ENCODE assay signal across 1 cellular context in the genomic region with DNA sequence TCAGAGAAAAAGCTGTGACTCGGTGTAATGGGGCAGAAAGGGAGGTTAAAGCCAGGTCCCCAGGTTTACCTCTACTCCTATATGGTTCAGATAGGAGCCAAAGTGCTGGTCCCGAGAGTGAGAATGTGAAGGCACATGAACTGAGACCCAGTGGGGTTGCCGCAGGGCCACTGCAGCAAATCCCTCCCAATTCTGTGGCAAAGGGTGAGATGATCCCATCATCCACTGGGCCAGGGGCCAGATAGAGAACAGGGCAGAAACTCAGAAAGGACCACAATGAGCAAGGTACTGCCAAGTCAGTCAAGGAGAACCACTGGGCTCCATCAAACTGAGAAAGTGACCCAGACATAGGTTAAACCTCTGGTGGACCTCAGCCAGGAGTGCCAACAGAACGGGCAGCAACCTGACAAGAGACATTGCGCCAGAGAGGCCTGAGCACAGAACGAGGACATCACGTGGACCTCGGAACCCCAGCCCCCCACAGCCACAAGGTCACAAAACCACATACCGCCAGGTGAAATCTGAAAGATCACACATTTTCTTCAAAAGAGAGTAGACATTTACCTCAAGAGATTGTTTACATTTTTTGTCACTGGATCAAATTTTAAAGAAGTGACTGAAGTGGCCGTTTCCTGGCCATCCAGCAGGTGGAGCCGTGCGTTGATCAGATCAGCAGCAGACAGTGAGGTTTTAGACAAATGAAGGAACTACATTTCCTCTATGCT.
TF ChIP-seq lines count a peak whose summit lies in the region.

No MANE protein-coding gene starts in this region.

TF ChIP-seq in HepG2, 621 proteins besides CTCF, POLR2A, EP300 and RAD21 (continued from another document and continues in another):
- TF ChIP-seq, protein P1, sequence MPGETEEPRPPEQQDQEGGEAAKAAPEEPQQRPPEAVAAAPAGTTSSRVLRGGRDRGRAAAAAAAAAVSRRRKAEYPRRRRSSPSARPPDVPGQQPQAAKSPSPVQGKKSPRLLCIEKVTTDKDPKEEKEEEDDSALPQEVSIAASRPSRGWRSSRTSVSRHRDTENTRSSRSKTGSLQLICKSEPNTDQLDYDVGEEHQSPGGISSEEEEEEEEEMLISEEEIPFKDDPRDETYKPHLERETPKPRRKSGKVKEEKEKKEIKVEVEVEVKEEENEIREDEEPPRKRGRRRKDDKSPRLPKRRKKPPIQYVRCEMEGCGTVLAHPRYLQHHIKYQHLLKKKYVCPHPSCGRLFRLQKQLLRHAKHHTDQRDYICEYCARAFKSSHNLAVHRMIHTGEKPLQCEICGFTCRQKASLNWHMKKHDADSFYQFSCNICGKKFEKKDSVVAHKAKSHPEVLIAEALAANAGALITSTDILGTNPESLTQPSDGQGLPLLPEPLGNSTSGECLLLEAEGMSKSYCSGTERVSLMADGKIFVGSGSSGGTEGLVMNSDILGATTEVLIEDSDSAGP (CRISPR knock-in tag; IDR thresholded peaks at IDR 0.05; ENCODE audit: borderline replicate concordance) = no peak
- TF ChIP-seq, protein P2, sequence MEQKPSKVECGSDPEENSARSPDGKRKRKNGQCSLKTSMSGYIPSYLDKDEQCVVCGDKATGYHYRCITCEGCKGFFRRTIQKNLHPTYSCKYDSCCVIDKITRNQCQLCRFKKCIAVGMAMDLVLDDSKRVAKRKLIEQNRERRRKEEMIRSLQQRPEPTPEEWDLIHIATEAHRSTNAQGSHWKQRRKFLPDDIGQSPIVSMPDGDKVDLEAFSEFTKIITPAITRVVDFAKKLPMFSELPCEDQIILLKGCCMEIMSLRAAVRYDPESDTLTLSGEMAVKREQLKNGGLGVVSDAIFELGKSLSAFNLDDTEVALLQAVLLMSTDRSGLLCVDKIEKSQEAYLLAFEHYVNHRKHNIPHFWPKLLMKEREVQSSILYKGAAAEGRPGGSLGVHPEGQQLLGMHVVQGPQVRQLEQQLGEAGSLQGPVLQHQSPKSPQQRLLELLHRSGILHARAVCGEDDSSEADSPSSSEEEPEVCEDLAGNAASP (CRISPR knock-in tag; IDR thresholded peaks at IDR 0.05; ENCODE audit: borderline replicate concordance) = no peak
- TF ChIP-seq, protein P3, sequence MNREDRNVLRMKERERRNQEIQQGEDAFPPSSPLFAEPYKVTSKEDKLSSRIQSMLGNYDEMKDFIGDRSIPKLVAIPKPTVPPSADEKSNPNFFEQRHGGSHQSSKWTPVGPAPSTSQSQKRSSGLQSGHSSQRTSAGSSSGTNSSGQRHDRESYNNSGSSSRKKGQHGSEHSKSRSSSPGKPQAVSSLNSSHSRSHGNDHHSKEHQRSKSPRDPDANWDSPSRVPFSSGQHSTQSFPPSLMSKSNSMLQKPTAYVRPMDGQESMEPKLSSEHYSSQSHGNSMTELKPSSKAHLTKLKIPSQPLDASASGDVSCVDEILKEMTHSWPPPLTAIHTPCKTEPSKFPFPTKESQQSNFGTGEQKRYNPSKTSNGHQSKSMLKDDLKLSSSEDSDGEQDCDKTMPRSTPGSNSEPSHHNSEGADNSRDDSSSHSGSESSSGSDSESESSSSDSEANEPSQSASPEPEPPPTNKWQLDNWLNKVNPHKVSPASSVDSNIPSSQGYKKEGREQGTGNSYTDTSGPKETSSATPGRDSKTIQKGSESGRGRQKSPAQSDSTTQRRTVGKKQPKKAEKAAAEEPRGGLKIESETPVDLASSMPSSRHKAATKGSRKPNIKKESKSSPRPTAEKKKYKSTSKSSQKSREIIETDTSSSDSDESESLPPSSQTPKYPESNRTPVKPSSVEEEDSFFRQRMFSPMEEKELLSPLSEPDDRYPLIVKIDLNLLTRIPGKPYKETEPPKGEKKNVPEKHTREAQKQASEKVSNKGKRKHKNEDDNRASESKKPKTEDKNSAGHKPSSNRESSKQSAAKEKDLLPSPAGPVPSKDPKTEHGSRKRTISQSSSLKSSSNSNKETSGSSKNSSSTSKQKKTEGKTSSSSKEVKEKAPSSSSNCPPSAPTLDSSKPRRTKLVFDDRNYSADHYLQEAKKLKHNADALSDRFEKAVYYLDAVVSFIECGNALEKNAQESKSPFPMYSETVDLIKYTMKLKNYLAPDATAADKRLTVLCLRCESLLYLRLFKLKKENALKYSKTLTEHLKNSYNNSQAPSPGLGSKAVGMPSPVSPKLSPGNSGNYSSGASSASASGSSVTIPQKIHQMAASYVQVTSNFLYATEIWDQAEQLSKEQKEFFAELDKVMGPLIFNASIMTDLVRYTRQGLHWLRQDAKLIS (CRISPR knock-in tag; IDR thresholded peaks at IDR 0.05) = no peak
- peak; percentile 51; the same call in 1 of the 2 replicates for TF ChIP-seq SPEN (CRISPR knock-in tag; IDR thresholded peaks at IDR 0.05; ENCODE audit: low read depth)
- no peak for TF ChIP-seq ZNF569 (CRISPR knock-in tag; IDR thresholded peaks at IDR 0.05; ENCODE audit: borderline replicate concordance)
- TF ChIP-seq, protein P4, sequence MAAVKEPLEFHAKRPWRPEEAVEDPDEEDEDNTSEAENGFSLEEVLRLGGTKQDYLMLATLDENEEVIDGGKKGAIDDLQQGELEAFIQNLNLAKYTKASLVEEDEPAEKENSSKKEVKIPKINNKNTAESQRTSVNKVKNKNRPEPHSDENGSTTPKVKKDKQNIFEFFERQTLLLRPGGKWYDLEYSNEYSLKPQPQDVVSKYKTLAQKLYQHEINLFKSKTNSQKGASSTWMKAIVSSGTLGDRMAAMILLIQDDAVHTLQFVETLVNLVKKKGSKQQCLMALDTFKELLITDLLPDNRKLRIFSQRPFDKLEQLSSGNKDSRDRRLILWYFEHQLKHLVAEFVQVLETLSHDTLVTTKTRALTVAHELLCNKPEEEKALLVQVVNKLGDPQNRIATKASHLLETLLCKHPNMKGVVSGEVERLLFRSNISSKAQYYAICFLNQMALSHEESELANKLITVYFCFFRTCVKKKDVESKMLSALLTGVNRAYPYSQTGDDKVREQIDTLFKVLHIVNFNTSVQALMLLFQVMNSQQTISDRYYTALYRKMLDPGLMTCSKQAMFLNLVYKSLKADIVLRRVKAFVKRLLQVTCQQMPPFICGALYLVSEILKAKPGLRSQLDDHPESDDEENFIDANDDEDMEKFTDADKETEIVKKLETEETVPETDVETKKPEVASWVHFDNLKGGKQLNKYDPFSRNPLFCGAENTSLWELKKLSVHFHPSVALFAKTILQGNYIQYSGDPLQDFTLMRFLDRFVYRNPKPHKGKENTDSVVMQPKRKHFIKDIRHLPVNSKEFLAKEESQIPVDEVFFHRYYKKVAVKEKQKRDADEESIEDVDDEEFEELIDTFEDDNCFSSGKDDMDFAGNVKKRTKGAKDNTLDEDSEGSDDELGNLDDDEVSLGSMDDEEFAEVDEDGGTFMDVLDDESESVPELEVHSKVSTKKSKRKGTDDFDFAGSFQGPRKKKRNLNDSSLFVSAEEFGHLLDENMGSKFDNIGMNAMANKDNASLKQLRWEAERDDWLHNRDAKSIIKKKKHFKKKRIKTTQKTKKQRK (IDR thresholded peaks at IDR 0.05; ENCODE audit: low read length) = no peak
- TF ChIP-seq MBNL3 (CRISPR knock-in tag; conservative IDR thresholded peaks at IDR 0.05) = no peak
- TF ChIP-seq ZNF12 (CRISPR knock-in tag; IDR thresholded peaks at IDR 0.05) = 0 out of 2 replicates have a peak, but pooled peaks have one; percentile 8
- TF ChIP-seq, protein P5, sequence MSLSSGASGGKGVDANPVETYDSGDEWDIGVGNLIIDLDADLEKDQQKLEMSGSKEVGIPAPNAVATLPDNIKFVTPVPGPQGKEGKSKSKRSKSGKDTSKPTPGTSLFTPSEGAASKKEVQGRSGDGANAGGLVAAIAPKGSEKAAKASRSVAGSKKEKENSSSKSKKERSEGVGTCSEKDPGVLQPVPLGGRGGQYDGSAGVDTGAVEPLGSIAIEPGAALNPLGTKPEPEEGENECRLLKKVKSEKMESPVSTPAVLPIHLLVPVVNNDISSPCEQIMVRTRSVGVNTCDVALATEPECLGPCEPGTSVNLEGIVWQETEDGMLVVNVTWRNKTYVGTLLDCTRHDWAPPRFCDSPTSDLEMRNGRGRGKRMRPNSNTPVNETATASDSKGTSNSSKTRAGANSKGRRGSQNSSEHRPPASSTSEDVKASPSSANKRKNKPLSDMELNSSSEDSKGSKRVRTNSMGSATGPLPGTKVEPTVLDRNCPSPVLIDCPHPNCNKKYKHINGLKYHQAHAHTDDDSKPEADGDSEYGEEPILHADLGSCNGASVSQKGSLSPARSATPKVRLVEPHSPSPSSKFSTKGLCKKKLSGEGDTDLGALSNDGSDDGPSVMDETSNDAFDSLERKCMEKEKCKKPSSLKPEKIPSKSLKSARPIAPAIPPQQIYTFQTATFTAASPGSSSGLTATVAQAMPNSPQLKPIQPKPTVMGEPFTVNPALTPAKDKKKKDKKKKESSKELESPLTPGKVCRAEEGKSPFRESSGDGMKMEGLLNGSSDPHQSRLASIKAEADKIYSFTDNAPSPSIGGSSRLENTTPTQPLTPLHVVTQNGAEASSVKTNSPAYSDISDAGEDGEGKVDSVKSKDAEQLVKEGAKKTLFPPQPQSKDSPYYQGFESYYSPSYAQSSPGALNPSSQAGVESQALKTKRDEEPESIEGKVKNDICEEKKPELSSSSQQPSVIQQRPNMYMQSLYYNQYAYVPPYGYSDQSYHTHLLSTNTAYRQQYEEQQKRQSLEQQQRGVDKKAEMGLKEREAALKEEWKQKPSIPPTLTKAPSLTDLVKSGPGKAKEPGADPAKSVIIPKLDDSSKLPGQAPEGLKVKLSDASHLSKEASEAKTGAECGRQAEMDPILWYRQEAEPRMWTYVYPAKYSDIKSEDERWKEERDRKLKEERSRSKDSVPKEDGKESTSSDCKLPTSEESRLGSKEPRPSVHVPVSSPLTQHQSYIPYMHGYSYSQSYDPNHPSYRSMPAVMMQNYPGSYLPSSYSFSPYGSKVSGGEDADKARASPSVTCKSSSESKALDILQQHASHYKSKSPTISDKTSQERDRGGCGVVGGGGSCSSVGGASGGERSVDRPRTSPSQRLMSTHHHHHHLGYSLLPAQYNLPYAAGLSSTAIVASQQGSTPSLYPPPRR (CRISPR knock-in tag; IDR thresholded peaks at IDR 0.05; ENCODE audit: borderline replicate concordance) = no peak
- TF ChIP-seq CEBPG (CRISPR knock-in tag; IDR thresholded peaks at IDR 0.05) = peak; percentile 54; the same call in 1 of the 2 replicates
- TF ChIP-seq ZSCAN31 (CRISPR knock-in tag; IDR thresholded peaks at IDR 0.05; ENCODE audit: low read depth) = 0 out of 2 replicates have a peak, but pooled peaks have one; percentile 60
- TF ChIP-seq REL (CRISPR knock-in tag; conservative IDR thresholded peaks at IDR 0.05) = no peak
- no peak for TF ChIP-seq ZFP36L1 (CRISPR knock-in tag; IDR thresholded peaks at IDR 0.05)
- TF ChIP-seq, protein P6, sequence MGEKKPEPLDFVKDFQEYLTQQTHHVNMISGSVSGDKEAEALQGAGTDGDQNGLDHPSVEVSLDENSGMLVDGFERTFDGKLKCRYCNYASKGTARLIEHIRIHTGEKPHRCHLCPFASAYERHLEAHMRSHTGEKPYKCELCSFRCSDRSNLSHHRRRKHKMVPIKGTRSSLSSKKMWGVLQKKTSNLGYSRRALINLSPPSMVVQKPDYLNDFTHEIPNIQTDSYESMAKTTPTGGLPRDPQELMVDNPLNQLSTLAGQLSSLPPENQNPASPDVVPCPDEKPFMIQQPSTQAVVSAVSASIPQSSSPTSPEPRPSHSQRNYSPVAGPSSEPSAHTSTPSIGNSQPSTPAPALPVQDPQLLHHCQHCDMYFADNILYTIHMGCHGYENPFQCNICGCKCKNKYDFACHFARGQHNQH (CRISPR knock-in tag; IDR thresholded peaks at IDR 0.05) = 0 out of 2 replicates have a peak, but pooled peaks have one; percentile 19
- no peak for TF ChIP-seq ZNF354B (CRISPR knock-in tag; IDR thresholded peaks at IDR 0.05)
- TF ChIP-seq SIN3B (IDR thresholded peaks at IDR 0.05; ENCODE audit: low read length) = no peak
- TF ChIP-seq, protein P7, sequence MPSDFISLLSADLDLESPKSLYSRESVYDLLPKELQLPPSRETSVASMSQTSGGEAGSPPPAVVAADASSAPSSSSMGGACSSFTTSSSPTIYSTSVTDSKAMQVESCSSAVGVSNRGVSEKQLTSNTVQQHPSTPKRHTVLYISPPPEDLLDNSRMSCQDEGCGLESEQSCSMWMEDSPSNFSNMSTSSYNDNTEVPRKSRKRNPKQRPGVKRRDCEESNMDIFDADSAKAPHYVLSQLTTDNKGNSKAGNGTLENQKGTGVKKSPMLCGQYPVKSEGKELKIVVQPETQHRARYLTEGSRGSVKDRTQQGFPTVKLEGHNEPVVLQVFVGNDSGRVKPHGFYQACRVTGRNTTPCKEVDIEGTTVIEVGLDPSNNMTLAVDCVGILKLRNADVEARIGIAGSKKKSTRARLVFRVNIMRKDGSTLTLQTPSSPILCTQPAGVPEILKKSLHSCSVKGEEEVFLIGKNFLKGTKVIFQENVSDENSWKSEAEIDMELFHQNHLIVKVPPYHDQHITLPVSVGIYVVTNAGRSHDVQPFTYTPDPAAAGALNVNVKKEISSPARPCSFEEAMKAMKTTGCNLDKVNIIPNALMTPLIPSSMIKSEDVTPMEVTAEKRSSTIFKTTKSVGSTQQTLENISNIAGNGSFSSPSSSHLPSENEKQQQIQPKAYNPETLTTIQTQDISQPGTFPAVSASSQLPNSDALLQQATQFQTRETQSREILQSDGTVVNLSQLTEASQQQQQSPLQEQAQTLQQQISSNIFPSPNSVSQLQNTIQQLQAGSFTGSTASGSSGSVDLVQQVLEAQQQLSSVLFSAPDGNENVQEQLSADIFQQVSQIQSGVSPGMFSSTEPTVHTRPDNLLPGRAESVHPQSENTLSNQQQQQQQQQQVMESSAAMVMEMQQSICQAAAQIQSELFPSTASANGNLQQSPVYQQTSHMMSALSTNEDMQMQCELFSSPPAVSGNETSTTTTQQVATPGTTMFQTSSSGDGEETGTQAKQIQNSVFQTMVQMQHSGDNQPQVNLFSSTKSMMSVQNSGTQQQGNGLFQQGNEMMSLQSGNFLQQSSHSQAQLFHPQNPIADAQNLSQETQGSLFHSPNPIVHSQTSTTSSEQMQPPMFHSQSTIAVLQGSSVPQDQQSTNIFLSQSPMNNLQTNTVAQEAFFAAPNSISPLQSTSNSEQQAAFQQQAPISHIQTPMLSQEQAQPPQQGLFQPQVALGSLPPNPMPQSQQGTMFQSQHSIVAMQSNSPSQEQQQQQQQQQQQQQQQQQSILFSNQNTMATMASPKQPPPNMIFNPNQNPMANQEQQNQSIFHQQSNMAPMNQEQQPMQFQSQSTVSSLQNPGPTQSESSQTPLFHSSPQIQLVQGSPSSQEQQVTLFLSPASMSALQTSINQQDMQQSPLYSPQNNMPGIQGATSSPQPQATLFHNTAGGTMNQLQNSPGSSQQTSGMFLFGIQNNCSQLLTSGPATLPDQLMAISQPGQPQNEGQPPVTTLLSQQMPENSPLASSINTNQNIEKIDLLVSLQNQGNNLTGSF (CRISPR knock-in tag; IDR thresholded peaks at IDR 0.05) = no peak
- TF ChIP-seq, protein P8, sequence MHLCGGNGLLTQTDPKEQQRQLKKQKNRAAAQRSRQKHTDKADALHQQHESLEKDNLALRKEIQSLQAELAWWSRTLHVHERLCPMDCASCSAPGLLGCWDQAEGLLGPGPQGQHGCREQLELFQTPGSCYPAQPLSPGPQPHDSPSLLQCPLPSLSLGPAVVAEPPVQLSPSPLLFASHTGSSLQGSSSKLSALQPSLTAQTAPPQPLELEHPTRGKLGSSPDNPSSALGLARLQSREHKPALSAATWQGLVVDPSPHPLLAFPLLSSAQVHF (CRISPR knock-in tag; IDR thresholded peaks at IDR 0.05) = no peak
- TF ChIP-seq ZKSCAN8 (CRISPR knock-in tag; IDR thresholded peaks at IDR 0.05; ENCODE audit: borderline replicate concordance) = no peak; the same call in 1 of the 2 replicates
- no peak for TF ChIP-seq ZNF749 (CRISPR knock-in tag; IDR thresholded peaks at IDR 0.05; ENCODE audit: borderline replicate concordance)
- TF ChIP-seq, protein P9, sequence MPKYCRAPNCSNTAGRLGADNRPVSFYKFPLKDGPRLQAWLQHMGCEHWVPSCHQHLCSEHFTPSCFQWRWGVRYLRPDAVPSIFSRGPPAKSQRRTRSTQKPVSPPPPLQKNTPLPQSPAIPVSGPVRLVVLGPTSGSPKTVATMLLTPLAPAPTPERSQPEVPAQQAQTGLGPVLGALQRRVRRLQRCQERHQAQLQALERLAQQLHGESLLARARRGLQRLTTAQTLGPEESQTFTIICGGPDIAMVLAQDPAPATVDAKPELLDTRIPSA (CRISPR knock-in tag; IDR thresholded peaks at IDR 0.05; ENCODE audit: borderline replicate concordance) = no peak
- no peak for TF ChIP-seq ZNF772 (CRISPR knock-in tag; IDR thresholded peaks at IDR 0.05)
